ENCODE assay signal across 19 cellular contexts in genomic region chrY:7382988-7383387, GRCh38.
DNase-seq lines count a peak whose midpoint lies in the region; ATAC-seq and TF ChIP-seq lines count a peak whose summit lies in the region.
"Had no signal": no experiment of that assay in that cellular context is flagged by ENCODE, and none has a peak within 500 bp of the region (broad histone marks: within the 10 kb centered on the region; RNA-seq: fewer than 3 reads in every experiment).

No MANE protein-coding gene starts in this region.

- no peak overlapping the region for H3K9ac ChIP-seq in mesenchymal stem cell (ENCODE audit: low read length)
- no peak overlapping the region for H3K9ac ChIP-seq in H9 (ENCODE audit: extremely low read depth, insufficient read length, low read length)
- H3K9ac ChIP-seq: neural progenitor cell had no signal

- H3K4me3 ChIP-seq in mesenchymal stem cell (ENCODE audit: insufficient read depth in 1 of 2, low read depth in 1 of 2, low read length in 2 of 2) = no peak overlapping the region
- no peak overlapping the region for H3K4me3 ChIP-seq in breast epithelium
- H3K4me3 ChIP-seq: esophagus muscularis mucosa, hepatocyte, neural progenitor cell, stomach, upper lobe of right lung had no signal

- no peak overlapping the region for H3T11ph ChIP-seq in H9 (ENCODE audit: low read length)

- H3K14ac ChIP-seq in mesenchymal stem cell (ENCODE audit: low read length in 2 of 2) (no peak overlapping the region), H9 (ENCODE audit: insufficient read depth, low read length) (no peak overlapping the region)

- H3K23ac ChIP-seq in mesenchymal stem cell (ENCODE audit: low read length in 2 of 2) = no peak overlapping the region
- H3K23ac ChIP-seq in H9 (ENCODE audit: insufficient read length, low read depth, low read length) = no peak overlapping the region

- TF ChIP-seq CTCF in H9 (conservative IDR thresholded peaks at IDR 0.05) (no peak), breast epithelium (IDR thresholded peaks at IDR 0.05) (no peak)

- H3K36me3 ChIP-seq in mesenchymal stem cell (ENCODE audit: control insufficient read depth in 1 of 2, insufficient read depth in 2 of 2, low read depth in 1 of 2, low read length in 2 of 2) = peaks cover 0 to 5% of the 10 kb centered on the region in 2 experiments
- H3K36me3 ChIP-seq in breast epithelium = no peaks in the 10 kb centered on the region
- H3K36me3 ChIP-seq: esophagus muscularis mucosa, neural progenitor cell, upper lobe of right lung had no signal

- H3K23me2 ChIP-seq in H9 (ENCODE audit: insufficient read length, low read depth, low read length, poor library complexity, severe bottlenecking) = no peaks in the 10 kb centered on the region

- 30% methylated on average over 5 of the region's 6 CpGs for WGBS in mesenchymal stem cell
- WGBS in H9 (ENCODE audit: extremely low coverage, insufficient read length, low lambda C conversion rate) = no CpG with 5 or more reads among the region's 6 CpGs

- H2AFZ ChIP-seq in mesenchymal stem cell (ENCODE audit: low read depth, low read length) (no peak overlapping the region), H9 (ENCODE audit: low read length) (no peak overlapping the region)
- H2AFZ ChIP-seq: hepatocyte, neural progenitor cell had no signal

- H3K79me2 ChIP-seq in H9 (ENCODE audit: insufficient read depth, low read length) = no peaks in the 10 kb centered on the region
- H3K79me2 ChIP-seq: hepatocyte had no signal

- H3K27me3 ChIP-seq in mesenchymal stem cell (ENCODE audit: control insufficient read depth in 1 of 2, insufficient read depth in 1 of 2, low read length in 2 of 2) (no peaks in the 10 kb centered on the region), H9 (ENCODE audit: insufficient read depth, low read length) (no peaks in the 10 kb centered on the region), breast epithelium (no peaks in the 10 kb centered on the region)
- H3K27me3 ChIP-seq: esophagus muscularis mucosa, hepatocyte, neural progenitor cell, stomach, upper lobe of right lung had no signal

- H3K27ac Mint-ChIP-seq in T-helper 2 cell treated with Interferon-gamma antibody and Interleukin-4, amounts not matched to agents 5 μg/mL and 100 μg/mL, for 36 hours = peak overlapping the region; percentile 49
- H3K27ac Mint-ChIP-seq in H9 = no peak overlapping the region
- H3K27ac Mint-ChIP-seq: neural progenitor cell had no signal

- no peak overlapping the region for H2AK5ac ChIP-seq in mesenchymal stem cell (ENCODE audit: low read length, severe bottlenecking)
- H2AK5ac ChIP-seq in H9 (ENCODE audit: insufficient read length, low read length) = no peak overlapping the region

- H2BK5ac ChIP-seq in mesenchymal stem cell (ENCODE audit: low read depth, low read length, poor library complexity, severe bottlenecking) = no peak overlapping the region
- no peak overlapping the region for H2BK5ac ChIP-seq in H9 (ENCODE audit: insufficient read length, low read length)

- H4K20me1 ChIP-seq in H9 (ENCODE audit: control insufficient read depth, insufficient read depth, insufficient read length) = no peaks in the 10 kb centered on the region

- no peak overlapping the region for H3K4me3 Mint-ChIP-seq in T-helper 2 cell treated with Interferon-gamma antibody and Interleukin-4, amounts not matched to agents 5 μg/mL and 100 μg/mL, for 36 hours
- no peak overlapping the region for H3K4me3 Mint-ChIP-seq in H9
- H3K4me3 Mint-ChIP-seq: neural progenitor cell had no signal

- H2BK12ac ChIP-seq in mesenchymal stem cell (ENCODE audit: low read length in 2 of 2) (no peak overlapping the region), H9 (ENCODE audit: insufficient read length, low read depth, low read length) (no peak overlapping the region)

- H3K4me1 ChIP-seq in mesenchymal stem cell (ENCODE audit: control insufficient read depth, insufficient read depth, low read depth, low read length) (no peaks in the 10 kb centered on the region), H9 (ENCODE audit: insufficient read depth, low read length) (no peaks in the 10 kb centered on the region), breast epithelium (no peaks in the 10 kb centered on the region)
- H3K4me1 ChIP-seq: esophagus muscularis mucosa, neural progenitor cell, stomach, upper lobe of right lung had no signal

- intact Hi-C loops in breast epithelium (cut with DNase I; ENCODE audit: low total_unique reads) = no loop called here

- H3K18ac ChIP-seq in mesenchymal stem cell (ENCODE audit: low read depth in 1 of 2, low read length in 2 of 2) (no peak overlapping the region), H9 (ENCODE audit: insufficient read length, low read depth, low read length) (no peak overlapping the region)

- TF ChIP-seq POLR2A in breast epithelium (IDR thresholded peaks at IDR 0.05) = no peak

- peaks cover 8% of the 10 kb centered on the region for H3K4me1 Mint-ChIP-seq in T-helper 2 cell treated with Interferon-gamma antibody and Interleukin-4, amounts not matched to agents 5 μg/mL and 100 μg/mL, for 36 hours (ENCODE audit: low read depth)
- no peaks in the 10 kb centered on the region for H3K4me1 Mint-ChIP-seq in H9
- H3K4me1 Mint-ChIP-seq: neural progenitor cell had no signal

- H3K27ac ChIP-seq in mesenchymal stem cell (ENCODE audit: low read length, poor library complexity, severe bottlenecking) = no peak overlapping the region
- H3K27ac ChIP-seq in H9 (ENCODE audit: insufficient read length, low read depth, low read length) = no peak overlapping the region
- no peak overlapping the region for H3K27ac ChIP-seq in breast epithelium
- H3K27ac ChIP-seq: 22Rv1, esophagus muscularis mucosa, hepatocyte, neural progenitor cell, stomach, upper lobe of right lung had no signal

- H2BK20ac ChIP-seq in H9 (ENCODE audit: low read depth, low read length, poor library complexity, severe bottlenecking) = no peak overlapping the region

- ATAC-seq in GM21447 (IDR thresholded peaks at IDR 0.05; ENCODE audit: unreplicated experiment) = no peak
- ATAC-seq: upper lobe of right lung had no signal

- no peak overlapping the region for H3K4me2 ChIP-seq in mesenchymal stem cell (ENCODE audit: low read length, poor library complexity, severe bottlenecking)
- H3K4me2 ChIP-seq in H9 (ENCODE audit: insufficient read depth, insufficient read length, low read length) = no peak overlapping the region
- H3K4me2 ChIP-seq: hepatocyte, neural progenitor cell had no signal

- no peak overlapping the region for H3K56ac ChIP-seq in H9 (ENCODE audit: insufficient read length, low read depth, low read length)

- H3K36me3 Mint-ChIP-seq in T-helper 2 cell treated with Interferon-gamma antibody and Interleukin-4, amounts not matched to agents 5 μg/mL and 100 μg/mL, for 36 hours (ENCODE audit: low read depth) = peaks cover 54% of the 10 kb centered on the region
- H3K36me3 Mint-ChIP-seq in H9 (ENCODE audit: insufficient read depth in 1 of 3, low read depth in 3 of 3) = no peaks in the 10 kb centered on the region
- H3K36me3 Mint-ChIP-seq: CD4-positive, CD25-positive, alpha-beta regulatory T cell; neural progenitor cell had no signal

- H4K91ac ChIP-seq in mesenchymal stem cell (ENCODE audit: low read length) (no peak overlapping the region), H9 (ENCODE audit: insufficient read length, low read depth, low read length) (no peak overlapping the region)

- H3K9me3 ChIP-seq in mesenchymal stem cell (ENCODE audit: control insufficient read depth, low read length) (no peaks in the 10 kb centered on the region), H9 (ENCODE audit: control insufficient read depth, low read depth, low read length) (no peaks in the 10 kb centered on the region), breast epithelium (no peaks in the 10 kb centered on the region)
- H3K9me3 ChIP-seq: esophagus muscularis mucosa, stomach, upper lobe of right lung had no signal

- DNase-seq in T-helper 2 cell treated with Interferon-gamma antibody and Interleukin-4, amounts not matched to agents 5 μg/mL and 100 μg/mL, for 36 hours (ENCODE audit: low spot score) = no peak
- DNase-seq in T-helper 2 cell = no peak
- DNase-seq in HS-5 (ENCODE audit: low read depth) = peak; percentile 25
- peak; percentile 33 for DNase-seq in amniotic epithelial cell (ENCODE audit: low read depth)
- DNase-seq in mesenchymal stem cell = peak; percentile 31
- DNase-seq in H9 = no peak
- no peak for DNase-seq in breast epithelium (ENCODE audit: low spot score in 2 of 2)
- DNase-seq: activated effector memory CD4-positive, alpha-beta T cell treated with Interleukin-2 at 50 U/mL for 16 hours; CD4-positive, CD25-positive, alpha-beta regulatory T cell; DND-41; kidney; NCI-H1436 treated with DMSO at 0.1 percent for 48 hours; stomach; upper lobe of right lung had no signal

- no peaks in the 10 kb centered on the region for H3K27me3 Mint-ChIP-seq in T-helper 2 cell treated with Interferon-gamma antibody and Interleukin-4, amounts not matched to agents 5 μg/mL and 100 μg/mL, for 36 hours (ENCODE audit: low read depth)
- no peaks in the 10 kb centered on the region for H3K27me3 Mint-ChIP-seq in H9 (ENCODE audit: low read depth)
- H3K27me3 Mint-ChIP-seq: CD4-positive, CD25-positive, alpha-beta regulatory T cell had no signal

- H4K8ac ChIP-seq in mesenchymal stem cell (ENCODE audit: low read length) (no peak overlapping the region), H9 (replicated peaks; ENCODE audit: insufficient read length, low read depth, low read length) (no peak overlapping the region)

- H3K4ac ChIP-seq in mesenchymal stem cell (ENCODE audit: low read depth in 1 of 2, low read length in 2 of 2) (no peak overlapping the region), H9 (ENCODE audit: low read depth, low read length) (no peak overlapping the region)

- H3K9me3 Mint-ChIP-seq in T-helper 2 cell treated with Interferon-gamma antibody and Interleukin-4, amounts not matched to agents 5 μg/mL and 100 μg/mL, for 36 hours = no peaks in the 10 kb centered on the region
- H3K9me3 Mint-ChIP-seq in H9 = no peaks in the 10 kb centered on the region
- H3K9me3 Mint-ChIP-seq: CD4-positive, CD25-positive, alpha-beta regulatory T cell; neural progenitor cell had no signal

- no peak overlapping the region for H2BK15ac ChIP-seq in mesenchymal stem cell (ENCODE audit: low read depth, poor library complexity, severe bottlenecking)
- H2BK15ac ChIP-seq in H9 (ENCODE audit: low read depth, low read length) = no peak overlapping the region

- H2BK120ac ChIP-seq in mesenchymal stem cell (ENCODE audit: low read depth, low read length) = no peak overlapping the region
- no peak overlapping the region for H2BK120ac ChIP-seq in H9 (ENCODE audit: low read depth, low read length, poor library complexity, severe bottlenecking)

- H3K79me1 ChIP-seq in mesenchymal stem cell (replicated peaks; ENCODE audit: low read length, poor library complexity, severe bottlenecking) (no peaks in the 10 kb centered on the region), H9 (ENCODE audit: insufficient read depth, low read depth, low read length, poor library complexity, severe bottlenecking) (no peaks in the 10 kb centered on the region)

- no peak overlapping the region for H4K5ac ChIP-seq in H9 (ENCODE audit: insufficient read length, low read depth, low read length)

Comparison
In these comparisons a context has a peak if more than half of its experiments do, and no peak if none do; other contexts are left out.
1. DNase-seq: peak in HS-5 (single experiment), amniotic epithelial cell (single experiment) and mesenchymal stem cell (single experiment); none in T-helper 2 cell treated with Interferon-gamma antibody and Interleukin-4, amounts not matched to agents 5 μg/mL and 100 μg/mL, for 36 hours (single experiment), T-helper 2 cell (0 of 5), H9 (single experiment) and breast epithelium (0 of 2).